In genomic region chr3:183555541-183556081, GRCh38 we compare ENCODE assay signal across 9 cellular contexts. TPM values are rescaled to one million over a fixed set of nuclear protein-coding genes. Genes with fewer than 3 reads are reported as not detected.
A peak's percentile ranks its signal among the peaks of the same experiment; 100 is the strongest.
DNase-seq lines count a peak whose midpoint lies in the region; ATAC-seq and TF ChIP-seq lines count a peak whose summit lies in the region.
"Had no signal": no experiment of that assay in that cellular context is flagged by ENCODE, and none has a peak within 500 bp of the region (broad histone marks: within the 10 kb centered on the region; RNA-seq: fewer than 3 reads in every experiment).

A gene with protein sequence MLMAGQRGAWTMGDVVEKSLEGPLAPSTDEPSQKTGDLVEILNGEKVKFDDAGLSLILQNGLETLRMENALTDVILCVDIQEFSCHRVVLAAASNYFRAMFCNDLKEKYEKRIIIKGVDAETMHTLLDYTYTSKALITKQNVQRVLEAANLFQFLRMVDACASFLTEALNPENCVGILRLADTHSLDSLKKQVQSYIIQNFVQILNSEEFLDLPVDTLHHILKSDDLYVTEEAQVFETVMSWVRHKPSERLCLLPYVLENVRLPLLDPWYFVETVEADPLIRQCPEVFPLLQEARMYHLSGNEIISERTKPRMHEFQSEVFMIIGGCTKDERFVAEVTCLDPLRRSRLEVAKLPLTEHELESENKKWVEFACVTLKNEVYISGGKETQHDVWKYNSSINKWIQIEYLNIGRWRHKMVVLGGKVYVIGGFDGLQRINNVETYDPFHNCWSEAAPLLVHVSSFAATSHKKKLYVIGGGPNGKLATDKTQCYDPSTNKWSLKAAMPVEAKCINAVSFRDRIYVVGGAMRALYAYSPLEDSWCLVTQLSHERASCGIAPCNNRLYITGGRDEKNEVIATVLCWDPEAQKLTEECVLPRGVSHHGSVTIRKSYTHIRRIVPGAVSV (minus strand): TSS chr3:183555706. CDS start chr3:183555653, 53 bp downstream.

- H3K27me3 ChIP-seq in stomach = no peaks in the 10 kb centered on the region

- H3K36me3 ChIP-seq in mucosa of descending colon (ENCODE audit: low read depth) = no peaks in the 10 kb centered on the region
- no peaks in the 10 kb centered on the region for H3K36me3 ChIP-seq in stomach

- H3K9me3 ChIP-seq in mucosa of descending colon (no peaks in the 10 kb centered on the region), stomach (no peaks in the 10 kb centered on the region)

- peak within 1 kb of the TSS in 4 of 5 donors; percentile 61 to 79 (median 72) for H3K27ac ChIP-seq in stomach

- TF ChIP-seq CTCF in mucosa of descending colon (IDR thresholded peaks at IDR 0.05) (no peak), stomach (IDR thresholded peaks at IDR 0.05) (no peak)

- ATAC-seq in GM18499 (IDR thresholded peaks at IDR 0.05; ENCODE audit: insufficient read depth, unreplicated experiment) (peak; percentile 77), HG02870 (IDR thresholded peaks at IDR 0.05; ENCODE audit: unreplicated experiment) (peak; percentile 79), mucosa of descending colon (peak; percentile 88)

- peak; percentile 82 for DNase-seq in SIG-M5 treated with dmso at 0.1 percent for 504 hours (lab: John Stamatoyannopoulos, UW; ENCODE audit: unreplicated experiment)
- peak; percentile 34 to 57 (median 40) for DNase-seq in activated naive CD4-positive, alpha-beta T cell (lab: John Stamatoyannopoulos, UW)
- DNase-seq in mucosa of descending colon = peak; percentile 53 to 73 (median 54)
- DNase-seq in stomach = peak; percentile 40
- DNase-seq in EL = no peak
- no peak for DNase-seq in NCI-H345 treated with DMSO at 0.1 percent for 48 hours (lab: John Stamatoyannopoulos, UW; ENCODE audit: unreplicated experiment)

- H3K4me3 ChIP-seq in mucosa of descending colon (no peak within 1 kb of the TSS), stomach (peak within 1 kb of the TSS; percentile 7 to 37 (median 32))

- H3K4me1 ChIP-seq in mucosa of descending colon (ENCODE audit: low read depth) (no peaks in the 10 kb centered on the region), stomach (peaks cover 0 to 19% (median 0%) of the 10 kb centered on the region in 4 donors)

- intact Hi-C loops in mucosa of descending colon (cut with DNase I, micrococcal nuclease) = loop anchor here in 1 of 2 donors (10.0 kb wide), 1 partner anchor 71 kb away; no protein-coding TSS in a partner anchor
- intact Hi-C loops in stomach (cut with DNase I; ENCODE audit: low total_unique reads) = no loop called here

- 63 to 79% (median 66%) methylated on average over 9 of the region's 9 CpGs for WGBS in stomach, 5 donors

- TF ChIP-seq EP300 in stomach (IDR thresholded peaks at IDR 0.05) = no peak

- no peak for TF ChIP-seq POLR2A in stomach (IDR thresholded peaks at IDR 0.05)

RNA-seq across cellular contexts. Expression of the gene that starts here (rescaled TPM):
- total RNA-seq in mucosa of descending colon (1 to 10 TPM; 1.9 to 3.0 (median 1.9) TPM), stomach (1 to 10 TPM in 3 of 5 donors, under 1 TPM in 2; 0.58 to 5.7 (median 3.5) TPM)
- 1 to 10 TPM in 2 of 3 donors, under 1 TPM in 1; 0.76 to 1.8 (median 1.2) TPM for polyA plus RNA-seq in stomach
- total RNA-seq: kidney epithelial cell had no signal

Comparison
In these comparisons a context has a peak if more than half of its experiments do, and no peak if none do; other contexts are left out.
1. DNase-seq: peak in SIG-M5 treated with dmso at 0.1 percent for 504 hours (single experiment), activated naive CD4-positive, alpha-beta T cell (4 of 4), mucosa of descending colon (3 of 3) and stomach (single experiment); none in EL (single experiment) and NCI-H345 treated with DMSO at 0.1 percent for 48 hours (single experiment).
2. Peak in every context shown above with its lines, with median percentiles within 50 percentile points of each other: ATAC-seq.